1 cellular context compared by ENCODE assay signal in the genomic region with DNA sequence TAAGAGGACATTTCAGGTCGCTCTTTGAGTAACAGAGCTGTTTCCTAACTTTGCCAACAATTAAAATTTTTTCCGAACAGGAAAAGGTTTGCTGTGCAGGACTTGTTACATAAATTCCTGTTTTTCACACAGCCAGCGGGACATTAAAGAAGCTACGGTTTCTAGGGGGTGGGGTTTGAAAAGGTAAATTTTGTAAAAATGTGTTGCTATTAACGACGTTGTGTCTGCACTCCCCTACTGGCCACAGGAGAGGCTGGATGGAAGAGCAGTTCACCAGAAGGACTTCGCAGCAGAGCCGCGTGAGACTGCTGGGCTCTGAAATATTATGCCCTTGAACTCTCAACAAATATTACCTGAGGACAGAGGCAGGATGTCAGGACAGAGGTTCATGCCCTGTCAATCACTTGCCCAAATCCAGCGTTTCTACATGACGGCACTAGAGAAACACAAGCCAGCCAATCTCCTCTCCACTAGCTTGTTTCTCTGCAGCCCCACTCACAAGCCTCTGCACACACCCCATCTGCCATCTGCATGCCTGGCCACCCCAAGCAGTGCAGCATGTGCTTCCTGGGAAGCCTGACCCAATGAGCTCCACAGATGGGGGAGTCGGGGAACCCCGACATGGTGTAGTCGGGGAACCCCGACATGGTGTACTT.
A peak's percentile ranks its signal among the peaks of the same experiment; 100 is the strongest.
TF ChIP-seq lines count a peak whose summit lies in the region.

No MANE protein-coding gene starts in this region.

TF ChIP-seq in HepG2, 621 proteins besides CTCF, POLR2A, EP300 and RAD21 (continued from another document and continues in another):
- no peak for TF ChIP-seq ZNF142 (CRISPR knock-in tag; IDR thresholded peaks at IDR 0.05)
- 0 out of 2 replicates have a peak, but pooled peaks have one; percentile 20 for TF ChIP-seq ZNF766 (CRISPR knock-in tag; IDR thresholded peaks at IDR 0.05; ENCODE audit: borderline replicate concordance)
- no peak for TF ChIP-seq LBX2 (CRISPR knock-in tag; IDR thresholded peaks at IDR 0.05; ENCODE audit: borderline replicate concordance)
- TF ChIP-seq ZNF770 (CRISPR knock-in tag; IDR thresholded peaks at IDR 0.05), result no peak
- TF ChIP-seq ARNT2 (CRISPR knock-in tag; IDR thresholded peaks at IDR 0.05; ENCODE audit: low read depth), result no peak
- TF ChIP-seq NFYC (CRISPR knock-in tag; IDR thresholded peaks at IDR 0.05), result no peak; the same call in 1 of the 2 replicates
- TF ChIP-seq ZNF564 (CRISPR knock-in tag; IDR thresholded peaks at IDR 0.05), result no peak
- 0 out of 2 replicates have a peak, but pooled peaks have one; percentile 41 for TF ChIP-seq MIXL1 (CRISPR knock-in tag; IDR thresholded peaks at IDR 0.05)
- TF ChIP-seq POLR2G (IDR thresholded peaks at IDR 0.05; ENCODE audit: low read depth, low read length), result peak; percentile 47; the same call in 1 of the 2 replicates
- peak; percentile 74 for TF ChIP-seq TARDBP (CRISPR knock-in tag; IDR thresholded peaks at IDR 0.05)
- TF ChIP-seq ZNF572 (CRISPR knock-in tag; IDR thresholded peaks at IDR 0.05), result no peak
- TF ChIP-seq HHEX (CRISPR knock-in tag; IDR thresholded peaks at IDR 0.05), result no peak
- no peak for TF ChIP-seq NONO (IDR thresholded peaks at IDR 0.05)
- TF ChIP-seq NONO (CRISPR knock-in tag; conservative IDR thresholded peaks at IDR 0.05), result no peak
- TF ChIP-seq ZNF496 (CRISPR knock-in tag; IDR thresholded peaks at IDR 0.05; ENCODE audit: insufficient replicate concordance), result no peak
- no peak for TF ChIP-seq KAT2B (IDR thresholded peaks at IDR 0.05; ENCODE audit: borderline replicate concordance, low read depth, low read length)
- TF ChIP-seq TBX2 (CRISPR knock-in tag; IDR thresholded peaks at IDR 0.05; ENCODE audit: borderline replicate concordance), result peak; percentile 61; the same call in 1 of the 2 replicates
- TF ChIP-seq RBM22 (optimal IDR thresholded peaks at IDR 0.05; ENCODE audit: low read length), result no peak
- no peak for TF ChIP-seq ZNF839 (CRISPR knock-in tag; IDR thresholded peaks at IDR 0.05; ENCODE audit: borderline replicate concordance)
- no peak for TF ChIP-seq ONECUT2 (CRISPR knock-in tag; IDR thresholded peaks at IDR 0.05)
- peak; percentile 39; the same call in 1 of the 2 replicates for TF ChIP-seq MTF2 (CRISPR knock-in tag; IDR thresholded peaks at IDR 0.05; ENCODE audit: borderline replicate concordance)
- TF ChIP-seq ZBTB42 (CRISPR knock-in tag; IDR thresholded peaks at IDR 0.05), result no peak
- TF ChIP-seq, protein P1, sequence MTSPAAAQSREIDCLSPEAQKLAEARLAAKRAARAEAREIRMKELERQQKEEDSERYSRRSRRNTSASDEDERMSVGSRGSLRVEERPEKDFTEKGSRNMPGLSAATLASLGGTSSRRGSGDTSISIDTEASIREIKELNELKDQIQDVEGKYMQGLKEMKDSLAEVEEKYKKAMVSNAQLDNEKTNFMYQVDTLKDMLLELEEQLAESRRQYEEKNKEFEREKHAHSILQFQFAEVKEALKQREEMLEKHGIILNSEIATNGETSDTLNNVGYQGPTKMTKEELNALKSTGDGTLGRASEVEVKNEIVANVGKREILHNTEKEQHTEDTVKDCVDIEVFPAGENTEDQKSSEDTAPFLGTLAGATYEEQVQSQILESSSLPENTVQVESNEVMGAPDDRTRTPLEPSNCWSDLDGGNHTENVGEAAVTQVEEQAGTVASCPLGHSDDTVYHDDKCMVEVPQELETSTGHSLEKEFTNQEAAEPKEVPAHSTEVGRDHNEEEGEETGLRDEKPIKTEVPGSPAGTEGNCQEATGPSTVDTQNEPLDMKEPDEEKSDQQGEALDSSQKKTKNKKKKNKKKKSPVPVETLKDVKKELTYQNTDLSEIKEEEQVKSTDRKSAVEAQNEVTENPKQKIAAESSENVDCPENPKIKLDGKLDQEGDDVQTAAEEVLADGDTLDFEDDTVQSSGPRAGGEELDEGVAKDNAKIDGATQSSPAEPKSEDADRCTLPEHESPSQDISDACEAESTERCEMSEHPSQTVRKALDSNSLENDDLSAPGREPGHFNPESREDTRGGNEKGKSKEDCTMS (CRISPR knock-in tag; conservative IDR thresholded peaks at IDR 0.05), result no peak
- TF ChIP-seq ZNF678 (CRISPR knock-in tag; IDR thresholded peaks at IDR 0.05), result no peak
- no peak for TF ChIP-seq GLI4 (CRISPR knock-in tag; IDR thresholded peaks at IDR 0.05; ENCODE audit: borderline replicate concordance)
- peak; percentile 59; the same call in 1 of the 2 replicates for TF ChIP-seq ISL2 (CRISPR knock-in tag; IDR thresholded peaks at IDR 0.05)
- no peak for TF ChIP-seq KLF12 (CRISPR knock-in tag; IDR thresholded peaks at IDR 0.05; ENCODE audit: borderline replicate concordance)
- 0 out of 2 replicates have a peak, but pooled peaks have one; percentile 7 for TF ChIP-seq TEF (CRISPR knock-in tag; IDR thresholded peaks at IDR 0.05)
- no peak; the same call in 1 of the 2 replicates for TF ChIP-seq MIER3 (CRISPR knock-in tag; IDR thresholded peaks at IDR 0.05; ENCODE audit: borderline replicate concordance)
- no peak for TF ChIP-seq ATF3 (CRISPR knock-in tag; IDR thresholded peaks at IDR 0.05)
- TF ChIP-seq ZKSCAN5 (CRISPR knock-in tag; IDR thresholded peaks at IDR 0.05), result no peak
- no peak for TF ChIP-seq ZBTB26 (CRISPR knock-in tag; IDR thresholded peaks at IDR 0.05; ENCODE audit: borderline replicate concordance)
- TF ChIP-seq MED8 (CRISPR knock-in tag; IDR thresholded peaks at IDR 0.05; ENCODE audit: insufficient replicate concordance), result no peak
- TF ChIP-seq BATF2 (CRISPR knock-in tag; IDR thresholded peaks at IDR 0.05), result no peak
- TF ChIP-seq ZBTB7B (CRISPR knock-in tag; IDR thresholded peaks at IDR 0.05), result no peak
- no peak for TF ChIP-seq ZNF138 (CRISPR knock-in tag; IDR thresholded peaks at IDR 0.05; ENCODE audit: low read depth)
- no peak for TF ChIP-seq MBNL3 (CRISPR knock-in tag; conservative IDR thresholded peaks at IDR 0.05)
- TF ChIP-seq, protein P2, sequence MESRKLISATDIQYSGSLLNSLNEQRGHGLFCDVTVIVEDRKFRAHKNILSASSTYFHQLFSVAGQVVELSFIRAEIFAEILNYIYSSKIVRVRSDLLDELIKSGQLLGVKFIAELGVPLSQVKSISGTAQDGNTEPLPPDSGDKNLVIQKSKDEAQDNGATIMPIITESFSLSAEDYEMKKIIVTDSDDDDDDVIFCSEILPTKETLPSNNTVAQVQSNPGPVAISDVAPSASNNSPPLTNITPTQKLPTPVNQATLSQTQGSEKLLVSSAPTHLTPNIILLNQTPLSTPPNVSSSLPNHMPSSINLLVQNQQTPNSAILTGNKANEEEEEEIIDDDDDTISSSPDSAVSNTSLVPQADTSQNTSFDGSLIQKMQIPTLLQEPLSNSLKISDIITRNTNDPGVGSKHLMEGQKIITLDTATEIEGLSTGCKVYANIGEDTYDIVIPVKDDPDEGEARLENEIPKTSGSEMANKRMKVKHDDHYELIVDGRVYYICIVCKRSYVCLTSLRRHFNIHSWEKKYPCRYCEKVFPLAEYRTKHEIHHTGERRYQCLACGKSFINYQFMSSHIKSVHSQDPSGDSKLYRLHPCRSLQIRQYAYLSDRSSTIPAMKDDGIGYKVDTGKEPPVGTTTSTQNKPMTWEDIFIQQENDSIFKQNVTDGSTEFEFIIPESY (CRISPR knock-in tag; IDR thresholded peaks at IDR 0.05), result no peak
- no peak for TF ChIP-seq KAT7 (CRISPR knock-in tag; IDR thresholded peaks at IDR 0.05; ENCODE audit: borderline replicate concordance)
- no peak for TF ChIP-seq GLMP (CRISPR knock-in tag; IDR thresholded peaks at IDR 0.05; ENCODE audit: borderline replicate concordance)
- TF ChIP-seq MAFK (conservative IDR thresholded peaks at IDR 0.05 in 1 of 2, IDR thresholded peaks at IDR 0.05 in 1 of 2; ENCODE audit: low read length in 2 of 2), result no peak
- TF ChIP-seq TMF1 (CRISPR knock-in tag; IDR thresholded peaks at IDR 0.05; ENCODE audit: low read depth), result no peak
- TF ChIP-seq ZNF782 (CRISPR knock-in tag; IDR thresholded peaks at IDR 0.05; ENCODE audit: borderline replicate concordance), result no peak
- TF ChIP-seq TSC22D2 (CRISPR knock-in tag; IDR thresholded peaks at IDR 0.05; ENCODE audit: borderline replicate concordance), result no peak
- no peak for TF ChIP-seq ZNF761 (CRISPR knock-in tag; conservative IDR thresholded peaks at IDR 0.05)
- no peak for TF ChIP-seq ZNF432 (CRISPR knock-in tag; IDR thresholded peaks at IDR 0.05; ENCODE audit: borderline replicate concordance)
- TF ChIP-seq IRX3 (CRISPR knock-in tag; IDR thresholded peaks at IDR 0.05; ENCODE audit: borderline replicate concordance, low read depth), result no peak
